In the genomic region with DNA sequence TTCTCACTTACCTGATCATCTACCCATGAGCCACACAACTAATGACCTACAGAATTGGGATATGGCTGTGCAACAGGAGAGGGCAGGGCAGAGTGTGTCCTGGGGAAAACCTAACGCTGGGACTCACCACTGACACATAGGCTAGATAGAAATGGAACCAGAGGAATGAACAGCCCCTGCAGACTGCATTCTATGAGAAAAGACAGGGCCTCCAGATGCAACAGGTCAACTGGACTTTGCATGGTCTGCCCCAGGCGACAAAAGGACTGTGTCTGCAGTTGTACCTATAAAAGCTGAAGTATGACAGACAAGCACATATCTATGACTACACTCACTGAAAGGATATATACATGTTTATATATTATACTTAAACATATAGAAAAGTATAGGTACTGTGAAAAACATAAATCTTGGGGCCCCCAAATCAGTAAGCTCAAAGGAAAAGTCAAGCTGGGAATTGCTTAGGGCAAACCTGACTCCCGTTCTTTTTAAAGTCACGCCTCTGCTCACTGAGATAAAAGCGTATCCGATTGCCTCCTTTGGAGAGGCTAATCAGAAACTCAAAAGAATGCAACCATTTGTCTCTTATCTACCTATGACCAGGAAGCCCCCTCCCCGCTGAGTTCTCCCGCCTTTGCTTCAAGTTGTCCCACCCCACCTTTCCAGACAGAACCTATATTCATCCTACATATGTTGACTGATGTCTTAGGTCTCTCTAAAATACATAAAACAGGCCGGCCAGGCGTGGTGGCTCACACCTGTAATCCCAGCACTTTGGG, we compare ENCODE assay signal across 20 cellular contexts.
A peak's percentile ranks its signal among the peaks of the same experiment; 100 is the strongest.
DNase-seq lines count a peak whose midpoint lies in the region; ATAC-seq, FAIRE-seq and TF ChIP-seq lines count a peak whose summit lies in the region.
"Had no signal": no experiment of that assay in that cellular context is flagged by ENCODE, and none has a peak within 500 bp of the region (broad histone marks: within the 10 kb centered on the region; RNA-seq: fewer than 3 reads in every experiment).

No MANE protein-coding gene starts in this region.

- H2BK15ac ChIP-seq in mesenchymal stem cell (ENCODE audit: low read depth, poor library complexity, severe bottlenecking): no peak overlapping the region

- BruUV-seq in K562 (replicated peaks; lab: Mats Ljungman, UMichigan): no TSS peak

- no peak overlapping the region for H3K9ac ChIP-seq in HUES48 (ENCODE audit: low read depth, low read length)
- H3K9ac ChIP-seq in K562 (ENCODE audit: insufficient read depth in 1 of 2, low read depth in 2 of 2, low read length in 2 of 2): peak overlapping the region in 1 of 2 experiments; percentile 35; a peak in 3 of 4 replicates
- no peak overlapping the region for H3K9ac ChIP-seq in mesenchymal stem cell (ENCODE audit: low read length)

- H3K18ac ChIP-seq in mesenchymal stem cell (ENCODE audit: low read depth in 1 of 2, low read length in 2 of 2): peak overlapping the region; percentile 3 to 64

- ATAC-seq in K562: peak; percentile 56
- no peak for ATAC-seq in upper lobe of right lung
- no peak for ATAC-seq in HG02973 (IDR thresholded peaks at IDR 0.05; ENCODE audit: unreplicated experiment)

- peak overlapping the region; percentile 75 for H3K27ac ChIP-seq in C4-2B
- peak overlapping the region; percentile 51 for H3K27ac ChIP-seq in HUES48 (ENCODE audit: low read depth, low read length)
- peak overlapping the region; percentile 60 for H3K27ac ChIP-seq in K562 (ENCODE audit: extremely low read depth, low read depth, low read length)
- H3K27ac ChIP-seq in mesenchymal stem cell (ENCODE audit: low read length, poor library complexity, severe bottlenecking): no peak overlapping the region
- no peak overlapping the region for H3K27ac ChIP-seq in upper lobe of right lung

- H3K36me3 ChIP-seq in HUES48 (ENCODE audit: control insufficient read depth, insufficient read depth, low read length) (no peaks in the 10 kb centered on the region), K562 (ENCODE audit: control insufficient read depth, insufficient read depth, low read length) (no peaks in the 10 kb centered on the region), mesenchymal stem cell (ENCODE audit: control insufficient read depth in 1 of 2, insufficient read depth in 2 of 2, low read depth in 1 of 2, low read length in 2 of 2) (no peaks in the 10 kb centered on the region), upper lobe of right lung (no peaks in the 10 kb centered on the region)
- H3K36me3 ChIP-seq: MG63 had no signal

- H2BK5ac ChIP-seq in mesenchymal stem cell (ENCODE audit: low read depth, low read length, poor library complexity, severe bottlenecking): no peak overlapping the region

- H3K79me2 ChIP-seq in K562 (ENCODE audit: control insufficient read depth, insufficient read depth, low read length): peaks cover 44% of the 10 kb centered on the region

- no peak overlapping the region for H3K23ac ChIP-seq in mesenchymal stem cell (ENCODE audit: low read length in 2 of 2)

- WGBS in K562 (ENCODE audit: insufficient coverage, low coverage, missing lambda C conversion rate): 22% methylated on average over 10 of the region's 10 CpGs
- 85% methylated on average over 10 of the region's 10 CpGs for WGBS in mesenchymal stem cell

- peak overlapping the region; percentile 57 for H3K4me2 ChIP-seq in K562 (ENCODE audit: insufficient read depth, low read length)
- H3K4me2 ChIP-seq in mesenchymal stem cell (ENCODE audit: low read length, poor library complexity, severe bottlenecking): no peak overlapping the region

- H2BK12ac ChIP-seq in mesenchymal stem cell (ENCODE audit: low read length in 2 of 2): peak overlapping the region in 1 of 2 experiments; percentile 94

- TF ChIP-seq RAD21 in K562 (CRISPR knock-in tag; conservative IDR thresholded peaks at IDR 0.05 in 1 of 2, IDR thresholded peaks at IDR 0.05 in 1 of 2): no peak

- H3K4me1 ChIP-seq in HUES48 (ENCODE audit: control insufficient read depth, insufficient read depth, low read length) (peaks cover 52% of the 10 kb centered on the region), K562 (replicated peaks in 1 of 2; ENCODE audit: control insufficient read depth in 2 of 2, insufficient read depth in 2 of 2, low read length in 2 of 2) (peaks cover 8 to 19% of the 10 kb centered on the region in 2 experiments; a peak in 4 of 5 replicates), mesenchymal stem cell (ENCODE audit: control insufficient read depth, insufficient read depth, low read depth, low read length) (peaks cover 8% of the 10 kb centered on the region), upper lobe of right lung (peaks cover 14% of the 10 kb centered on the region)

- CTCF ChIA-PET in K562 (lab: Yijun Ruan, JAX; ENCODE audit: low intra/inter-chr PET ratio): no interaction called here

- peaks cover 26% of the 10 kb centered on the region for H3K79me1 ChIP-seq in mesenchymal stem cell (replicated peaks; ENCODE audit: low read length, poor library complexity, severe bottlenecking)

- TF ChIP-seq CTCF in C4-2B (conservative IDR thresholded peaks at IDR 0.05) (no peak), K562 (IDR thresholded peaks at IDR 0.05 in 2 of 3, conservative IDR thresholded peaks at IDR 0.05 in 1 of 3; ENCODE audit: insufficient read depth in 2 of 3, low read depth in 1 of 3, low read length in 3 of 3) (no peak), upper lobe of right lung (IDR thresholded peaks at IDR 0.05) (no peak)

- no peak overlapping the region for H2AK5ac ChIP-seq in mesenchymal stem cell (ENCODE audit: low read length, severe bottlenecking)

- H3K9me1 ChIP-seq in K562 (ENCODE audit: control insufficient read depth, insufficient read depth, low read length): no peaks in the 10 kb centered on the region

- H3K4ac ChIP-seq in mesenchymal stem cell (ENCODE audit: low read depth in 1 of 2, low read length in 2 of 2): no peak overlapping the region

- no peak overlapping the region for H3K14ac ChIP-seq in mesenchymal stem cell (ENCODE audit: low read length in 2 of 2)

- no peak for TF ChIP-seq POLR2A in K562 (conservative IDR thresholded peaks at IDR 0.05)

- H4K8ac ChIP-seq in mesenchymal stem cell (ENCODE audit: low read length): peak overlapping the region; percentile 13

- H4K20me1 ChIP-seq in K562 (replicated peaks; ENCODE audit: control insufficient read depth, insufficient read depth, low read length): no peaks in the 10 kb centered on the region

- H4K91ac ChIP-seq in mesenchymal stem cell (ENCODE audit: low read length): peak overlapping the region; percentile 9

- POLR2A ChIA-PET in K562 (lab: Yijun Ruan, JAX): interaction anchor here (0.8 to 1.7 kb wide), 2 partner anchors 9 to 21 kb away, joined by 3 to 4 read pairs; no protein-coding TSS in a partner anchor

- H2AFZ ChIP-seq in K562 (ENCODE audit: low read depth, low read length) (peak overlapping the region; percentile 48), mesenchymal stem cell (ENCODE audit: low read depth, low read length) (no peak overlapping the region)

- H3K9me3 ChIP-seq in HUES48 (ENCODE audit: control insufficient read depth, insufficient read depth, low read length) (no peaks in the 10 kb centered on the region), K562 (replicated peaks; ENCODE audit: control insufficient read depth, insufficient read depth, low read depth, low read length) (no peaks in the 10 kb centered on the region), mesenchymal stem cell (ENCODE audit: control insufficient read depth, low read length) (no peaks in the 10 kb centered on the region), upper lobe of right lung (no peaks in the 10 kb centered on the region)

- H3K4me3 ChIP-seq in HUES48 (ENCODE audit: low read depth, low read length): no peak overlapping the region
- H3K4me3 ChIP-seq in K562: no peak overlapping the region
- no peak overlapping the region for H3K4me3 ChIP-seq in mesenchymal stem cell (ENCODE audit: insufficient read depth in 1 of 2, low read depth in 1 of 2, low read length in 2 of 2)
- no peak overlapping the region for H3K4me3 ChIP-seq in upper lobe of right lung
- H3K4me3 ChIP-seq: MG63 had no signal

- intact Hi-C loops in K562 (cut with micrococcal nuclease) (loop anchor here (2.0 kb wide), 1 partner anchor 68 kb away; a partner anchor contains a TSS), upper lobe of right lung (cut with DNase I) (no loop called here)

- no peaks in the 10 kb centered on the region for H3K27me3 ChIP-seq in HUES48 (ENCODE audit: control insufficient read depth, insufficient read depth, low read length)
- no peaks in the 10 kb centered on the region for H3K27me3 ChIP-seq in K562 (ENCODE audit: control insufficient read depth in 2 of 2, insufficient read depth in 2 of 2, low read length in 2 of 2)
- H3K27me3 ChIP-seq in mesenchymal stem cell (ENCODE audit: control insufficient read depth in 1 of 2, insufficient read depth in 1 of 2, low read length in 2 of 2): no peaks in the 10 kb centered on the region
- no peaks in the 10 kb centered on the region for H3K27me3 ChIP-seq in upper lobe of right lung
- H3K27me3 ChIP-seq: MG63 had no signal

- DNase-seq in K562 (ENCODE audit: extremely low read depth in 1 of 4, low spot score in 3 of 4) (peak in 1 of 4 experiments; percentile 47), mesenchymal stem cell (no peak), 8988T (no peak), upper lobe of right lung (no peak), D341Med (ENCODE audit: low spot score) (no peak)
- DNase-seq: DMS79 treated with DMSO at 0.1 percent for 48 hours, H7, MG63, NCI-H1417, NCI-H1694 treated with DMSO at 0.1 percent for 48 hours, NCI-H2081 treated with DMSO at 0.1 percent for 48 hours, NCI-H446 treated with DMSO at 0.1 percent for 48 hours, NCI-H526 treated with DMSO at 0.1 percent for 48 hours, Right ventricle myocardium superior had no signal

- in situ Hi-C loops in K562 (cut with MboI): no loop called here

- FAIRE-seq in K562 (lab: Jason Lieb, UNC): no peak
- FAIRE-seq: A204.1, GM12891, HTR-8/SVneo had no signal

- TF ChIP-seq EP300 in K562 (IDR thresholded peaks at IDR 0.05; ENCODE audit: low read length): peak; percentile 43; the same call in 1 of the 2 replicates

- H2BK120ac ChIP-seq in mesenchymal stem cell (ENCODE audit: low read depth, low read length): no peak overlapping the region

TF ChIP-seq in K562, 482 proteins besides CTCF, POLR2A, EP300 and RAD21 (continues in another document):
- TF ChIP-seq ZNF253 (CRISPR knock-in tag; conservative IDR thresholded peaks at IDR 0.05): no peak
- peak; percentile 62 for TF ChIP-seq ZEB2 (IDR thresholded peaks at IDR 0.05)
- 0 out of 4 replicates have a peak, but pooled peaks of 1 of the 2 experiments have one; percentile 37 for TF ChIP-seq KDM1A (IDR thresholded peaks at IDR 0.05)
- TF ChIP-seq NR2C1 (IDR thresholded peaks at IDR 0.05): no peak
- no peak for TF ChIP-seq NR2C1 (tag; IDR thresholded peaks at IDR 0.05)
- peak; percentile 46; the same call in 1 of the 2 replicates for TF ChIP-seq NCOR1 (IDR thresholded peaks at IDR 0.05)
- TF ChIP-seq TAL1 (IDR thresholded peaks at IDR 0.05): peak; percentile 62; the same call in 1 of the 2 replicates

Comparison
In these comparisons a context has a peak if more than half of its experiments do, and no peak if none do; other contexts are left out.
1. H3K27ac ChIP-seq: peak in C4-2B (single experiment), HUES48 (single experiment) and K562 (single experiment); none in mesenchymal stem cell (single experiment) and upper lobe of right lung (single experiment).